Comparison of ENCODE assay signal across 16 cellular contexts in genomic region chr10:44069573-44069972, GRCh38.
"Had no signal": no experiment of that assay in that cellular context is flagged by ENCODE, and none has a peak within 500 bp of the region (broad histone marks: within the 10 kb centered on the region; RNA-seq: fewer than 3 reads in every experiment).

No MANE protein-coding gene starts in this region.

- H3K4me3 Mint-ChIP-seq: activated naive CD8-positive, alpha-beta T cell treated with anti-CD3 and anti-CD28 coated beads, Interleukin-2, amount 10 ng/mL, durations not matched to agents 7 days and 5 days; activated T-cell treated with anti-CD3 and anti-CD28 coated beads, Interleukin-2, amount 50 U/mL, for 24 hours; central memory CD8-positive, alpha-beta T cell; naive B cell; stimulated activated naive CD8-positive, alpha-beta T cell treated with anti-CD3 and anti-CD28 coated beads, Interleukin-15, Interleukin-2, amounts not matched to agents 100 ng/mL and 50 ng/mL, for 24 hours; T-helper 2 cell treated with Interferon-gamma antibody and Interleukin-4, amounts not matched to agents 5 μg/mL and 100 μg/mL, for 36 hours had no signal

- H3K9me3 Mint-ChIP-seq: activated naive CD8-positive, alpha-beta T cell treated with anti-CD3 and anti-CD28 coated beads, Interleukin-2, amount 10 ng/mL, durations not matched to agents 7 days and 5 days; activated T-cell treated with anti-CD3 and anti-CD28 coated beads, Interleukin-2, amount 50 U/mL, for 24 hours; central memory CD8-positive, alpha-beta T cell; stimulated activated naive CD8-positive, alpha-beta T cell treated with anti-CD3 and anti-CD28 coated beads, Interleukin-15, Interleukin-2, amounts not matched to agents 100 ng/mL and 50 ng/mL, for 24 hours; T-helper 2 cell treated with Interferon-gamma antibody and Interleukin-4, amounts not matched to agents 5 μg/mL and 100 μg/mL, for 36 hours had no signal

- H3K27ac ChIP-seq: foreskin keratinocyte, hepatocyte, SJCRH30, uterus had no signal

- H3K4me2 ChIP-seq: hepatocyte had no signal

- H3K27me3 ChIP-seq: foreskin keratinocyte, hepatocyte, SJCRH30, uterus had no signal

- H3K4me1 Mint-ChIP-seq: activated naive CD8-positive, alpha-beta T cell treated with anti-CD3 and anti-CD28 coated beads, Interleukin-2, amount 10 ng/mL, durations not matched to agents 7 days and 5 days; central memory CD8-positive, alpha-beta T cell; naive B cell had no signal

- H3K4me3 ChIP-seq: hepatocyte, lung, SJCRH30, uterus had no signal

- H3K36me3 Mint-ChIP-seq: activated naive CD8-positive, alpha-beta T cell treated with anti-CD3 and anti-CD28 coated beads, Interleukin-2, amount 10 ng/mL, durations not matched to agents 7 days and 5 days; naive B cell had no signal

- H3K27ac Mint-ChIP-seq: activated naive CD8-positive, alpha-beta T cell treated with anti-CD3 and anti-CD28 coated beads, Interleukin-2, amount 10 ng/mL, durations not matched to agents 7 days and 5 days; activated T-cell treated with anti-CD3 and anti-CD28 coated beads, Interleukin-2, amount 50 U/mL, for 24 hours; naive B cell; stimulated activated naive CD8-positive, alpha-beta T cell treated with anti-CD3 and anti-CD28 coated beads, Interleukin-15, Interleukin-2, amounts not matched to agents 100 ng/mL and 50 ng/mL, for 24 hours; T-helper 2 cell treated with Interferon-gamma antibody and Interleukin-4, amounts not matched to agents 5 μg/mL and 100 μg/mL, for 36 hours had no signal

- H3K79me2 ChIP-seq: hepatocyte had no signal

- H3K36me3 ChIP-seq: SJCRH30, uterus had no signal

- H2AFZ ChIP-seq: hepatocyte had no signal

- H3K27me3 Mint-ChIP-seq: naive B cell; stimulated activated naive CD8-positive, alpha-beta T cell treated with anti-CD3 and anti-CD28 coated beads, Interleukin-15, Interleukin-2, amounts not matched to agents 100 ng/mL and 50 ng/mL, for 24 hours had no signal

- ATAC-seq: foreskin keratinocyte had no signal

- H3K9me3 ChIP-seq: SJCRH30, uterus had no signal

- H3K4me1 ChIP-seq: foreskin keratinocyte, SJCRH30, uterus had no signal

- DNase-seq: activated effector memory CD4-positive, alpha-beta T cell treated with Interleukin-2 at 50 U/mL for 16 hours; activated naive CD8-positive, alpha-beta T cell treated with anti-CD3 and anti-CD28 coated beads, Interleukin-2, amount 10 ng/mL, durations not matched to agents 7 days and 5 days; activated T-cell treated with anti-CD3 and anti-CD28 coated beads, Interleukin-2, amount 50 U/mL, for 24 hours; foreskin keratinocyte; kidney; naive B cell; SJCRH30; stimulated activated CD4-positive, alpha-beta T cell treated with anti-CD3 and anti-CD28 coated beads, Interleukin-15, amount 100 ng/mL, for 24 hours; stimulated activated CD4-positive, alpha-beta T cell treated with anti-CD3 and anti-CD28 coated beads, Interleukin-4, amount 100 ng/mL, for 24 hours; SW 1271; uterus had no signal
